Comparison of ENCODE assay signal across 24 cellular contexts in genomic region chr3:49654955-49655556, GRCh38.
DNase-seq lines count a peak whose midpoint lies in the region; ATAC-seq and TF ChIP-seq lines count a peak whose summit lies in the region.
"Had no signal": no experiment of that assay in that cellular context is flagged by ENCODE, and none has a peak within 500 bp of the region (broad histone marks: within the 10 kb centered on the region; RNA-seq: fewer than 3 reads in every experiment).

No MANE protein-coding gene starts in this region.

- H3K4me3 Mint-ChIP-seq in memory B cell, result no peak overlapping the region
- H3K4me3 Mint-ChIP-seq: CD4-positive, alpha-beta memory T cell had no signal

- peak; percentile 55; the same call in 1 of the 2 replicates for TF ChIP-seq EP300 in Ishikawa (IDR thresholded peaks at IDR 0.05; ENCODE audit: borderline replicate concordance)

- H3K9me3 Mint-ChIP-seq in memory B cell, result no peaks in the 10 kb centered on the region
- H3K9me3 Mint-ChIP-seq: CD4-positive, alpha-beta memory T cell had no signal

- H3K4me3 ChIP-seq in BLaER1, result no peak overlapping the region; the same call in 1 of the 2 replicates
- H3K4me3 ChIP-seq: cardiac muscle cell, left lung, upper lobe of left lung had no signal

- H3K27me3 Mint-ChIP-seq in memory B cell, result peaks cover 5% of the 10 kb centered on the region

- ATAC-seq in memory B cell (ENCODE audit: low read depth) (peak; percentile 87), GM21786 (IDR thresholded peaks at IDR 0.05; ENCODE audit: unreplicated experiment) (no peak)
- ATAC-seq: left lung, right cardiac atrium had no signal

- H3K27ac ChIP-seq in BLaER1, result peak overlapping the region; percentile 87
- H3K27ac ChIP-seq: cardiac muscle cell, epithelial cell of prostate, left lung, upper lobe of left lung had no signal

- no peaks in the 10 kb centered on the region for H3K36me3 ChIP-seq in BLaER1
- H3K36me3 ChIP-seq: cardiac muscle cell, left lung, upper lobe of left lung had no signal

- no peak overlapping the region for H3K9ac ChIP-seq in BLaER1

- no peaks in the 10 kb centered on the region; the same call in 1 of the 2 replicates for H3K9me3 ChIP-seq in BLaER1
- H3K9me3 ChIP-seq: left lung, upper lobe of left lung had no signal

- peak; percentile 35 for DNase-seq in NCI-H510A (lab: John Stamatoyannopoulos, UW)
- peak in 1 of 2 donors; percentile 14 for DNase-seq in memory B cell (ENCODE audit: low spot score in 2 of 2)
- DNase-seq in activated CD4-positive, CD25-positive, alpha-beta regulatory T cell treated with anti-CD3 and anti-CD28 coated beads, Interleukin-2, amount 50 U/mL, for 72 hours, result no peak
- DNase-seq in NCI-H82 treated with DMSO at 0.1 percent for 48 hours (lab: John Stamatoyannopoulos, UW; ENCODE audit: unreplicated experiment), result no peak
- no peak for DNase-seq in hepatic stellate cell (ENCODE audit: low spot score)
- DNase-seq: ACHN; activated CD4-positive, alpha-beta T cell treated with anti-CD3 and anti-CD28 coated beads for 48 hours; activated effector memory CD4-positive, alpha-beta T cell treated with anti-CD3 and anti-CD28 coated beads, Interleukin-2, amount 50 U/mL, for 16 hours; CD4-positive, alpha-beta memory T cell; dermis blood vessel endothelial cell; foreskin melanocyte; HCEC 1CT; NCI-H1694; NCI-H82; nucleus accumbens; stimulated activated naive CD4-positive, alpha-beta T cell; upper lobe of left lung had no signal

- peaks cover 87% of the 10 kb centered on the region for H3K4me1 ChIP-seq in BLaER1
- H3K4me1 ChIP-seq: left lung, upper lobe of left lung had no signal

- H3K36me3 Mint-ChIP-seq in memory B cell, result no peaks in the 10 kb centered on the region
- H3K36me3 Mint-ChIP-seq: CD4-positive, alpha-beta memory T cell had no signal

- H3K4me1 Mint-ChIP-seq in memory B cell, result peaks cover 9% of the 10 kb centered on the region
- H3K4me1 Mint-ChIP-seq: CD4-positive, alpha-beta memory T cell had no signal

- no peaks in the 10 kb centered on the region for H3K27me3 ChIP-seq in BLaER1
- H3K27me3 ChIP-seq: cardiac muscle cell, left lung, upper lobe of left lung had no signal

- H3K4me2 ChIP-seq in BLaER1, result peak overlapping the region; percentile 79

- H3K27ac Mint-ChIP-seq in memory B cell, result no peak overlapping the region
- H3K27ac Mint-ChIP-seq: CD4-positive, alpha-beta memory T cell had no signal

- H4K20me1 ChIP-seq in BLaER1, result peaks cover 9% of the 10 kb centered on the region; the same call in 1 of the 2 replicates

- no peak for TF ChIP-seq RAD21 in Ishikawa (IDR thresholded peaks at IDR 0.05; ENCODE audit: low read depth)

TF ChIP-seq in Ishikawa, 13 proteins besides CTCF, POLR2A, EP300 and RAD21:
- TF ChIP-seq CREB1 (IDR thresholded peaks at IDR 0.05; ENCODE audit: low read depth), result no peak
- TF ChIP-seq USF1 (IDR thresholded peaks at IDR 0.05), result peak; percentile 76
- no peak for TF ChIP-seq ZBTB7A (IDR thresholded peaks at IDR 0.05; ENCODE audit: low read depth)
- peak; percentile 44; the same call in 1 of the 2 replicates for TF ChIP-seq MAX (IDR thresholded peaks at IDR 0.05)
- no peak for TF ChIP-seq FOXM1 (IDR thresholded peaks at IDR 0.05; ENCODE audit: borderline replicate concordance, low read depth)
- TF ChIP-seq YY1 (IDR thresholded peaks at IDR 0.05; ENCODE audit: low read depth), result no peak
- TF ChIP-seq TEAD4 (IDR thresholded peaks at IDR 0.05), result no peak
- peak; percentile 81 for TF ChIP-seq NFIC (IDR thresholded peaks at IDR 0.05)
- TF ChIP-seq TCF12 (IDR thresholded peaks at IDR 0.05; ENCODE audit: low read depth), result peak; percentile 90
- no peak for TF ChIP-seq EGR1 (IDR thresholded peaks at IDR 0.05)
- TF ChIP-seq CEBPB (IDR thresholded peaks at IDR 0.05), result no peak
- TF ChIP-seq TAF1 (IDR thresholded peaks at IDR 0.05; ENCODE audit: low read depth), result no peak
